ENCODE assay signal across 8 cellular contexts in genomic region chr6:44078795-44079671, GRCh38. TPM values are rescaled to one million over a fixed set of nuclear protein-coding genes. Genes with fewer than 3 reads are reported as not detected.
DNase-seq lines count a peak whose midpoint lies in the region; ATAC-seq, FAIRE-seq and TF ChIP-seq lines count a peak whose summit lies in the region.

No MANE protein-coding gene starts in this region.

- H3K4me3 Mint-ChIP-seq in type B pancreatic cell: peak overlapping the region; percentile 58

- peaks cover 18% of the 10 kb centered on the region for H3K4me1 Mint-ChIP-seq in type B pancreatic cell (ENCODE audit: unreplicated experiment)

- H3K9me3 ChIP-seq in BE2C (no peaks in the 10 kb centered on the region), neuronal stem cell (replicated peaks in 1 of 2; ENCODE audit: control insufficient read depth in 2 of 2, insufficient read depth in 1 of 2, low read depth in 1 of 2, low read length in 2 of 2) (peaks cover 0 to 2% of the 10 kb centered on the region in 2 donors)

- H3K36me3 ChIP-seq in BE2C (no peaks in the 10 kb centered on the region), neuronal stem cell (replicated peaks in 1 of 2; ENCODE audit: control insufficient read depth in 2 of 2, insufficient read depth in 2 of 2, low read length in 2 of 2) (peaks cover 0 to 3% of the 10 kb centered on the region in 2 donors)

- no peaks in the 10 kb centered on the region for H3K27me3 ChIP-seq in BE2C
- H3K27me3 ChIP-seq in neuronal stem cell (ENCODE audit: control insufficient read depth in 3 of 3, insufficient read depth in 3 of 3, low read depth in 1 of 3, low read length in 3 of 3): peaks cover 0 to 29% (median 5%) of the 10 kb centered on the region in 3 experiments

- no peak overlapping the region for H2AK5ac ChIP-seq in neuronal stem cell (ENCODE audit: low read depth, low read length)

- H3K4me1 ChIP-seq in BE2C (peaks cover 54% of the 10 kb centered on the region), neuronal stem cell (ENCODE audit: control insufficient read depth in 2 of 2, insufficient read depth in 1 of 2, low read depth in 1 of 2, low read length in 2 of 2) (peaks cover 15 to 26% of the 10 kb centered on the region in 2 donors)

- H3K18ac ChIP-seq in neuronal stem cell (ENCODE audit: low read length): peak overlapping the region; percentile 8

- WGBS in neuronal stem cell (ENCODE audit: extremely low coverage in 2 of 2, insufficient read length in 2 of 2, insufficient replicate concordance in 1 of 2), 2 donors: no CpG with 5 or more reads among the region's 8 CpGs

- H2BK120ac ChIP-seq in neuronal stem cell (ENCODE audit: low read depth, low read length): no peak overlapping the region

- H2BK15ac ChIP-seq in neuronal stem cell (ENCODE audit: low read length): no peak overlapping the region

- H2BK12ac ChIP-seq in neuronal stem cell (ENCODE audit: low read length): peak overlapping the region; percentile 41

- no peak overlapping the region for H4K91ac ChIP-seq in neuronal stem cell (ENCODE audit: low read depth, low read length, poor library complexity)

- DNase-seq in BE2C (peak; percentile 77), HTR-8/SVneo (ENCODE audit: insufficient read length, low spot score) (peak; percentile 80), epithelial cell of proximal tubule (ENCODE audit: low read depth) (no peak), neuronal stem cell (ENCODE audit: low spot score) (peak; percentile 82), type B pancreatic cell (ENCODE audit: extremely low spot score, unreplicated experiment) (no peak), NCI-H1436 (lab: John Stamatoyannopoulos, UW) (no peak)
- DNase-seq in activated CD8-positive, alpha-beta memory T cell treated with anti-CD3 and anti-CD28 coated beads for 1 hour (ENCODE audit: extremely low read depth in 1 of 2, low read depth in 1 of 2): peak; percentile 27 to 35

- no peak overlapping the region for H4K8ac ChIP-seq in neuronal stem cell (ENCODE audit: low read depth, low read length)

- H3K4me3 ChIP-seq in BE2C (ENCODE audit: low read depth, low read length) (no peak overlapping the region), epithelial cell of proximal tubule (ENCODE audit: low read depth, low read length) (no peak overlapping the region), neuronal stem cell (ENCODE audit: low read length in 2 of 2) (no peak overlapping the region)

- H3K14ac ChIP-seq in neuronal stem cell (ENCODE audit: low read length): no peak overlapping the region

- ATAC-seq in GM18858 (IDR thresholded peaks at IDR 0.05; ENCODE audit: unreplicated experiment): no peak

- peak; percentile 78 for FAIRE-seq in HTR-8/SVneo (lab: Jason Lieb, UNC)

- no peak overlapping the region for H3K4ac ChIP-seq in neuronal stem cell (ENCODE audit: low read length)

- H2AFZ ChIP-seq in neuronal stem cell (ENCODE audit: low read length): peak overlapping the region; percentile 27

- H3K27me3 Mint-ChIP-seq in type B pancreatic cell: peaks cover 13% of the 10 kb centered on the region

- H3K27ac Mint-ChIP-seq in type B pancreatic cell: peak overlapping the region; percentile 73

- no peak overlapping the region for H3K23ac ChIP-seq in neuronal stem cell (ENCODE audit: low read depth, low read length, poor library complexity)

- H3K36me3 Mint-ChIP-seq in type B pancreatic cell: no peaks in the 10 kb centered on the region

- H2BK5ac ChIP-seq in neuronal stem cell (ENCODE audit: low read length): no peak overlapping the region

- H3K79me1 ChIP-seq in neuronal stem cell (ENCODE audit: low read depth, low read length): peaks cover 2% of the 10 kb centered on the region

- no peak overlapping the region for H3K4me2 ChIP-seq in neuronal stem cell (ENCODE audit: insufficient read depth, low read length, poor library complexity, severe bottlenecking)

- H3K27ac ChIP-seq in neuronal stem cell (replicated peaks; ENCODE audit: low read length): no peak overlapping the region

- no peaks in the 10 kb centered on the region for H3K9me3 Mint-ChIP-seq in type B pancreatic cell

- H3K9ac ChIP-seq in neuronal stem cell (ENCODE audit: low read depth, low read length, poor library complexity): no peak overlapping the region

- peak; percentile 96 for TF ChIP-seq CTCF in BE2C (IDR thresholded peaks at IDR 0.05; ENCODE audit: low read depth, low read length)
- TF ChIP-seq CTCF in epithelial cell of proximal tubule (conservative IDR thresholded peaks at IDR 0.05; ENCODE audit: low read depth, low read length): peak; percentile 92
- TF ChIP-seq CTCF in type B pancreatic cell (conservative IDR thresholded peaks at IDR 0.05): peak; percentile 93

RNA-seq across cellular contexts. Expression of gene MRPL14, which starts 48.2 kb away (rescaled TPM):
- 190 TPM for polyA plus RNA-seq in BE2C (2012; ENCODE audit: insufficient read depth, insufficient read length, low read depth)
- 95.5 and 167 TPM in 2 replicates for total RNA-seq in epithelial cell of proximal tubule
- polyA plus RNA-seq in neuronal stem cell (2013, experiment 1 of 2): 64.6 TPM
- polyA plus RNA-seq in neuronal stem cell (2013, experiment 2 of 2): 66.2 TPM
- total RNA-seq in type B pancreatic cell (ENCODE audit: low replicate concordance): 45.5 and 53.7 TPM in 2 replicates

RNA-seq across cellular contexts. Expression of gene TMEM63B, which starts 48.3 kb away (rescaled TPM):
- 46.5 TPM for polyA plus RNA-seq in BE2C (2012; ENCODE audit: insufficient read depth, insufficient read length, low read depth)
- total RNA-seq in epithelial cell of proximal tubule (35.2 and 47.9 TPM in 2 replicates), type B pancreatic cell (ENCODE audit: low replicate concordance) (45.5 and 57.5 TPM in 2 replicates)
- polyA plus RNA-seq in neuronal stem cell (2013, experiment 1 of 2): 28.8 TPM
- polyA plus RNA-seq in neuronal stem cell (2013, experiment 2 of 2): 27.4 TPM

Comparison
In these comparisons a context has a peak if more than half of its experiments do, and no peak if none do; other contexts are left out.
1. DNase-seq: peak in BE2C (single experiment), HTR-8/SVneo (single experiment), activated CD8-positive, alpha-beta memory T cell treated with anti-CD3 and anti-CD28 coated beads for 1 hour (2 of 2) and neuronal stem cell (single experiment); none in epithelial cell of proximal tubule (single experiment), type B pancreatic cell (single experiment) and NCI-H1436 (single experiment).
2. Peak in every context shown above with its lines, with median percentiles within 50 percentile points of each other: CTCF ChIP-seq.